In the genomic region with DNA sequence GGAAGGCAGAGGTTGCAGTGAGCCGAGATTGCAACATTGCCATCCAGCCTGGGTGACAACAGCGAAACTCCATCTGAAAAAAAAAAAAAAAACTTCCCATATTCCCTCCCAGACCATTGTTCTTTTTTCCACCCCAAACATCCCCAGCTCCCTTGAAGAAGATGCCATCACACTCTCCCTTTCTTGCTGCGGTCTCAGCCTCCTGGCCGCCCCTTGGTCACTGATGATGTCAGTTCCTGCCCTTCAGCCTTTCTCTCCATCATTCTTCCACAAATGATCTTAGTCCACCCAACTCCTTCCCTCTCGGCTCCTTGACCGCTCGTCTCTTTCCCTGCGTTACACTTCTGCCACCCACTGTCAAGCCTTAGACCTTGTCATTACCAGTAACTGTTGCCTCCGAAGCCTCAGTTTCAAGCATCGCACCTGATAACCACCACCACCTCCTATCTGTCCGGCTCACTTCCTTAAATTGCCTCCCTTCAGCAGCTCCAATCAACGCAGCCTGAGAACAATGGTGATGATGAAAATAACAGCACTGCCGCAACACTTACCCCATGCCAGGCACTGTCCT, we compare ENCODE assay signal across 8 cellular contexts. TPM values are rescaled to one million over a fixed set of nuclear protein-coding genes. Genes with fewer than 3 reads are reported as not detected.
A peak's percentile ranks its signal among the peaks of the same experiment; 100 is the strongest.
DNase-seq lines count a peak whose midpoint lies in the region; ATAC-seq, FAIRE-seq and TF ChIP-seq lines count a peak whose summit lies in the region.
"Not testable (repeated sequence)": the region's sequence is repeated elsewhere in the genome, so short reads cannot be mapped to it uniquely, and the experiment has no call there.
"Had no signal": no experiment of that assay in that cellular context is flagged by ENCODE, and none has a peak within 500 bp of the region (broad histone marks: within the 10 kb centered on the region; RNA-seq: fewer than 3 reads in every experiment).

No MANE protein-coding gene starts in this region.

- peak overlapping the region; percentile 44 for H3K9ac ChIP-seq in Karpas-422 (ENCODE audit: low read length)
- not testable (repeated sequence) for H3K9ac ChIP-seq in neural progenitor cell

- not testable (repeated sequence) for DNase-seq in GM12891 (ENCODE audit: insufficient read length, low spot score); Karpas-422; Right ventricle myocardium inferior (ENCODE audit: missing footprints); right cardiac atrium; neural progenitor cell (ENCODE audit: low spot score)
- DNase-seq in cardiac fibroblast (ENCODE audit: low read depth in 2 of 2): peak; percentile 43 to 54

- peak overlapping the region; percentile 46 for H3K4me3 Mint-ChIP-seq in neural progenitor cell

- not testable (repeated sequence) for TF ChIP-seq CTCF in cardiac fibroblast (IDR thresholded peaks at IDR 0.05; ENCODE audit: low read depth, low read length); neural progenitor cell (IDR thresholded peaks at IDR 0.05)

- H3K36me3 Mint-ChIP-seq in neural progenitor cell: not testable (repeated sequence)

- FAIRE-seq in GM12891 (lab: Jason Lieb, UNC): peak; percentile 72

- ATAC-seq in Right ventricle myocardium inferior (peak; percentile 64), right cardiac atrium (peak; percentile 54 to 77)

- H3K27ac ChIP-seq in Karpas-422 (ENCODE audit: low read length): peak overlapping the region; percentile 76
- not testable (repeated sequence) for H3K27ac ChIP-seq in right cardiac atrium (ENCODE audit: low read length); neural progenitor cell

- H3K9me2 ChIP-seq in Karpas-422 (replicated peaks; ENCODE audit: insufficient read depth, low read length): not testable (repeated sequence)

- H3K4me3 ChIP-seq in Karpas-422 (ENCODE audit: low read length): peak overlapping the region; percentile 45; the same call in 1 of the 2 replicates
- H3K4me3 ChIP-seq in cardiac fibroblast (replicated peaks in 1 of 2; ENCODE audit: low read depth in 2 of 2, low read length in 2 of 2); right cardiac atrium (ENCODE audit: low read length); neural progenitor cell: not testable (repeated sequence)

- not testable (repeated sequence) for H3K27me3 ChIP-seq in Karpas-422 (ENCODE audit: low read length); right cardiac atrium (ENCODE audit: control insufficient read depth, insufficient read depth)
- H3K27me3 ChIP-seq in neural progenitor cell: peaks cover 15% of the 10 kb centered on the region

- H3K27ac Mint-ChIP-seq in neural progenitor cell: not testable (repeated sequence)

- H3K4me1 Mint-ChIP-seq in neural progenitor cell: not testable (repeated sequence)

- not testable (repeated sequence) for H3K36me3 ChIP-seq in Karpas-422 (ENCODE audit: insufficient read depth, low read length); neural progenitor cell

- H4K20me1 ChIP-seq in Karpas-422 (ENCODE audit: insufficient read depth, low read depth, low read length); neural progenitor cell (ENCODE audit: low read depth): not testable (repeated sequence)

- not testable (repeated sequence) for H2AFZ ChIP-seq in Karpas-422 (ENCODE audit: low read length); neural progenitor cell (replicated peaks)

- not testable (repeated sequence) for TF ChIP-seq POLR2A in GM12891 (IDR thresholded peaks at IDR 0.05; ENCODE audit: low read depth, low read length)

- H3K79me2 ChIP-seq in Karpas-422 (ENCODE audit: low read length); neural progenitor cell (ENCODE audit: low read depth): not testable (repeated sequence)

- intact Hi-C loops in Right ventricle myocardium inferior (cut with DNase I); right cardiac atrium (cut with DNase I): not testable (repeated sequence)

- H3K9me3 Mint-ChIP-seq in neural progenitor cell: not testable (repeated sequence)

- H3K4me1 ChIP-seq in Karpas-422 (ENCODE audit: low read length): peaks cover 28% of the 10 kb centered on the region
- not testable (repeated sequence) for H3K4me1 ChIP-seq in right cardiac atrium (ENCODE audit: control insufficient read depth, insufficient read depth, low read length); neural progenitor cell

- not testable (repeated sequence) for H3F3A ChIP-seq in neural progenitor cell (ENCODE audit: low read depth)

- WGBS in right cardiac atrium: 32% methylated on average over 7 of the region's 13 CpGs

- peak overlapping the region; percentile 64 for H3K4me2 ChIP-seq in Karpas-422 (ENCODE audit: low read depth, low read length, poor library complexity, severe bottlenecking)
- H3K4me2 ChIP-seq in neural progenitor cell: not testable (repeated sequence)

- not testable (repeated sequence) for H3K9me3 ChIP-seq in Karpas-422 (ENCODE audit: low read length); right cardiac atrium (ENCODE audit: control insufficient read depth, low read length); neural progenitor cell (ENCODE audit: low read depth)

- not testable (repeated sequence) for H3K27me3 Mint-ChIP-seq in neural progenitor cell (ENCODE audit: insufficient read depth, low read depth)

RNA-seq across cellular contexts. Expression of a gene that starts 23.1 kb away (rescaled TPM):
- 0.42 TPM for polyA plus RNA-seq in GM12891 (2012; ENCODE audit: low read depth, missing spikeins)
- 3.1 TPM in 2 replicates for total RNA-seq in Karpas-422 (2014; rRNA removed; shearing (Covaris generic); ENCODE audit: low replicate concordance)
- total RNA-seq in Right ventricle myocardium inferior (1.7 TPM), right cardiac atrium (under 1 TPM; 0.54 to 0.70 (median 0.59) TPM), neural progenitor cell (ENCODE audit: low replicate concordance) (0.22 and 0.43 TPM in 2 replicates)
- 0.43 TPM for polyA plus RNA-seq in right cardiac atrium
- total RNA-seq: A673, B cell had no signal

RNA-seq across cellular contexts. Expression of a gene that starts 33.2 kb away (rescaled TPM):
- polyA plus RNA-seq in GM12891 (2012; ENCODE audit: low read depth, missing spikeins): 6.4 TPM
- total RNA-seq in Karpas-422 (2014; rRNA removed; shearing (Covaris generic); ENCODE audit: low replicate concordance): 29.7 and 31.4 TPM in 2 replicates
- 13.7 TPM for total RNA-seq in Right ventricle myocardium inferior
- total RNA-seq in right cardiac atrium: 10 to 100 TPM; 16.1 to 20.2 (median 17.4) TPM
- polyA plus RNA-seq in right cardiac atrium: 8.8 TPM
- total RNA-seq in neural progenitor cell (ENCODE audit: low replicate concordance): 14.8 and 17.7 TPM in 2 replicates

RNA-seq across cellular contexts. Expression of a gene that starts 59.4 kb away (rescaled TPM):
- 82.9 TPM for polyA plus RNA-seq in GM12891 (2012; ENCODE audit: low read depth, missing spikeins)
- 94.0 and 129 TPM in 2 replicates for total RNA-seq in Karpas-422 (2014; rRNA removed; shearing (Covaris generic); ENCODE audit: low replicate concordance)
- 70.5 TPM for total RNA-seq in Right ventricle myocardium inferior
- 100 to 1,000 TPM in 2 of 4 donors, 10 to 100 TPM in 2; 83.9 to 106 (median 98.6) TPM for total RNA-seq in right cardiac atrium
- polyA plus RNA-seq in right cardiac atrium: 120 TPM
- total RNA-seq in neural progenitor cell (ENCODE audit: low replicate concordance): 84.4 and 95.6 TPM in 2 replicates
